ENCODE assay signal across 6 cellular contexts in genomic region chr15:57339321-57339720, GRCh38.
"Had no signal": no experiment of that assay in that cellular context is flagged by ENCODE, and none has a peak within 500 bp of the region (broad histone marks: within the 10 kb centered on the region; RNA-seq: fewer than 3 reads in every experiment).

No MANE protein-coding gene starts in this region.

- H3K36me3 Mint-ChIP-seq: IgD-negative memory B cell had no signal

- H3K4me3 Mint-ChIP-seq: HFFc6, IgD-negative memory B cell had no signal

- H3K4me1 Mint-ChIP-seq: IgD-negative memory B cell had no signal

- DNase-seq: GM23248, GOT3, H7, HFFc6, KBM-7 had no signal

- H3K27ac Mint-ChIP-seq: HFFc6, IgD-negative memory B cell had no signal

- H3K9me3 Mint-ChIP-seq: HFFc6, IgD-negative memory B cell had no signal
